4 cellular contexts compared by ENCODE assay signal in genomic region chr13:43653980-43654379, GRCh38.
TF ChIP-seq lines count a peak whose summit lies in the region.

No MANE protein-coding gene starts in this region.

TF ChIP-seq in SK-N-SH treated with all-trans-retinoic acid at 6 μM for 48 hours, 23 proteins besides CTCF, POLR2A, EP300 and RAD21:
- 0 out of 2 replicates have a peak, but pooled peaks have one; percentile 38 for TF ChIP-seq ZNF8 (CRISPR knock-in tag; IDR thresholded peaks at IDR 0.05)
- TF ChIP-seq ISL1 (CRISPR knock-in tag; IDR thresholded peaks at IDR 0.05), result no peak
TF ChIP-seq in SK-N-SH treated with all-trans-retinoic acid at 6 μM for 48 hours: peak in this region for 1.

TF ChIP-seq in SK-N-SH, 30 proteins besides CTCF, POLR2A, EP300 and RAD21:
- no peak for TF ChIP-seq RCOR1 (IDR thresholded peaks at IDR 0.05; ENCODE audit: low read length)
- TF ChIP-seq GABPA (IDR thresholded peaks at IDR 0.05; ENCODE audit: low read depth), result no peak
- no peak for TF ChIP-seq JUND (IDR thresholded peaks at IDR 0.05)
- no peak for TF ChIP-seq SMC3 (IDR thresholded peaks at IDR 0.05; ENCODE audit: low read depth, low read length)
- TF ChIP-seq NFIC (IDR thresholded peaks at IDR 0.05; ENCODE audit: borderline replicate concordance), result no peak
- no peak for TF ChIP-seq EZH2phosphoT487 (IDR thresholded peaks at IDR 0.05; ENCODE audit: borderline replicate concordance, low read depth)
- no peak for TF ChIP-seq FOXM1 (IDR thresholded peaks at IDR 0.05; ENCODE audit: low read depth)
- no peak for TF ChIP-seq ELF1 (IDR thresholded peaks at IDR 0.05)
- no peak for TF ChIP-seq USF1 (IDR thresholded peaks at IDR 0.05; ENCODE audit: borderline replicate concordance, low read depth)
- TF ChIP-seq MAX (IDR thresholded peaks at IDR 0.05; ENCODE audit: low read depth), result no peak

TF ChIP-seq in HEK293, 187 proteins besides CTCF, POLR2A, EP300 and RAD21:
- TF ChIP-seq ZNF311 (tag by site-specific recombination; IDR thresholded peaks at IDR 0.05; ENCODE audit: borderline replicate concordance), result no peak
- no peak for TF ChIP-seq MZF1 (tag by site-specific recombination; IDR thresholded peaks at IDR 0.05; ENCODE audit: borderline replicate concordance)
- TF ChIP-seq ZNF10 (tag by site-specific recombination; IDR thresholded peaks at IDR 0.05), result peak; percentile 96

TF ChIP-seq in K562, 482 proteins besides CTCF, POLR2A, EP300 and RAD21:
- TF ChIP-seq ZNF740 (CRISPR knock-in tag; IDR thresholded peaks at IDR 0.05) (no peak), ZNF740 (tag; IDR thresholded peaks at IDR 0.05) (no peak), ZNF134 (CRISPR knock-in tag; conservative IDR thresholded peaks at IDR 0.05) (peak; percentile 88), SREBF2 (CRISPR knock-in tag; IDR thresholded peaks at IDR 0.05) (no peak)
